ENCODE assay signal across 20 cellular contexts in genomic region chr3:179067839-179068238, GRCh38. TPM values are rescaled to one million over a fixed set of nuclear protein-coding genes. Genes with fewer than 3 reads are reported as not detected.
DNase-seq lines count a peak whose midpoint lies in the region; ATAC-seq, FAIRE-seq and TF ChIP-seq lines count a peak whose summit lies in the region.
"Had no signal": no experiment of that assay in that cellular context is flagged by ENCODE, and none has a peak within 500 bp of the region (broad histone marks: within the 10 kb centered on the region; RNA-seq: fewer than 3 reads in every experiment).

No MANE protein-coding gene starts in this region.

- in situ Hi-C loops in K562 (cut with MboI) = no loop called here

- H4K20me1 ChIP-seq in SK-N-SH (ENCODE audit: insufficient read depth) (peaks cover 7% of the 10 kb centered on the region; the same call in 1 of the 2 replicates), Loucy (ENCODE audit: insufficient read depth, low read length, poor library complexity, severe bottlenecking) (no peaks in the 10 kb centered on the region), K562 (replicated peaks; ENCODE audit: control insufficient read depth, insufficient read depth, low read length) (no peaks in the 10 kb centered on the region)

- no peak for TF ChIP-seq POLR2A in K562 (conservative IDR thresholded peaks at IDR 0.05)

- H3K9me2 ChIP-seq in SK-N-SH = no peaks in the 10 kb centered on the region
- no peaks in the 10 kb centered on the region for H3K9me2 ChIP-seq in Loucy (replicated peaks; ENCODE audit: low read depth, low read length)

- H3K4me2 ChIP-seq in SK-N-SH (peak overlapping the region; percentile 89; the same call in 1 of the 2 replicates), Loucy (ENCODE audit: low read depth, low read length, poor library complexity, severe bottlenecking) (peak overlapping the region; percentile 78), K562 (ENCODE audit: insufficient read depth, low read length) (no peak overlapping the region)
- H3K4me2 ChIP-seq: PC-9 had no signal

- BruUV-seq in K562 (replicated peaks; lab: Mats Ljungman, UMichigan) = no TSS peak

- H3K27ac ChIP-seq in SK-N-SH (ENCODE audit: low read depth in 2 of 2, low read length in 1 of 2) (peak overlapping the region in 1 of 2 experiments; percentile 61; a peak in 1 of 4 replicates), K562 (ENCODE audit: extremely low read depth, low read depth, low read length) (no peak overlapping the region)
- H3K27ac ChIP-seq: PC-9, tibial artery, VCaP had no signal

- H3K4me1 Mint-ChIP-seq in osteocyte (ENCODE audit: unreplicated experiment) = peaks cover 50% of the 10 kb centered on the region

- H2AFZ ChIP-seq in SK-N-SH (ENCODE audit: low read depth) = no peak overlapping the region
- no peak overlapping the region for H2AFZ ChIP-seq in Loucy (ENCODE audit: low read length)
- H2AFZ ChIP-seq in K562 (ENCODE audit: low read depth, low read length) = no peak overlapping the region
- H2AFZ ChIP-seq: PC-9 had no signal

- intact Hi-C loops in K562 (cut with micrococcal nuclease) = loop anchor here (2.0 kb wide), 2 partner anchors 33 to 493 kb away; no protein-coding TSS in a partner anchor

- no peaks in the 10 kb centered on the region for H3K27me3 ChIP-seq in SK-N-SH (ENCODE audit: insufficient read depth)
- H3K27me3 ChIP-seq in Loucy (ENCODE audit: insufficient read depth, low read length, poor library complexity, severe bottlenecking) = no peaks in the 10 kb centered on the region
- H3K27me3 ChIP-seq in K562 (ENCODE audit: control insufficient read depth in 2 of 2, insufficient read depth in 2 of 2, low read length in 2 of 2) = no peaks in the 10 kb centered on the region
- H3K27me3 ChIP-seq: tibial artery had no signal

- H3K27ac Mint-ChIP-seq in osteocyte (ENCODE audit: unreplicated experiment) = no peak overlapping the region
- H3K27ac Mint-ChIP-seq: natural killer cell treated with Interleukin-12 subunit alpha and Interleukin-12 subunit beta and Interleukin-15 and Interleukin-18, amount 100 ng/mL, for 72 hours had no signal

- no peak for FAIRE-seq in K562 (lab: Jason Lieb, UNC)
- FAIRE-seq: GM12891, GM19239 had no signal

- TF ChIP-seq RAD21 in SK-N-SH (IDR thresholded peaks at IDR 0.05; ENCODE audit: low read length) (no peak), K562 (CRISPR knock-in tag; conservative IDR thresholded peaks at IDR 0.05 in 1 of 2, IDR thresholded peaks at IDR 0.05 in 1 of 2) (no peak)

- H3K79me2 ChIP-seq in SK-N-SH (ENCODE audit: insufficient read depth) (peaks cover 86% of the 10 kb centered on the region), Loucy (ENCODE audit: insufficient read depth, low read length) (peaks cover 39% of the 10 kb centered on the region), K562 (ENCODE audit: control insufficient read depth, insufficient read depth, low read length) (peaks cover 24% of the 10 kb centered on the region; the same call in 2 of the 3 replicates)

- peak overlapping the region; percentile 51 for H3K4me3 Mint-ChIP-seq in osteocyte (ENCODE audit: unreplicated experiment)
- H3K4me3 Mint-ChIP-seq: natural killer cell treated with Interleukin-12 subunit alpha and Interleukin-12 subunit beta and Interleukin-15 and Interleukin-18, amount 100 ng/mL, for 72 hours had no signal

- peak; percentile 42 for DNase-seq in SK-N-SH
- no peak for DNase-seq in K562 (ENCODE audit: extremely low read depth in 1 of 4, low spot score in 3 of 4)
- DNase-seq in osteocyte (ENCODE audit: extremely low spot score, unreplicated experiment) = no peak
- no peak for DNase-seq in stimulated activated CD4-positive, alpha-beta T cell treated with anti-CD3 and anti-CD28 coated beads, Interleukin-4, amount 100 ng/mL, for 4 hours
- DNase-seq in stimulated activated naive CD4-positive, alpha-beta T cell (lab: John Stamatoyannopoulos, UW) = no peak
- DNase-seq: activated gamma-delta T cell treated with Interleukin-2 at 50 U/mL for 16 hours; left cardiac atrium; MV-4-11; NCI-H526 treated with DMSO at 0.1 percent for 48 hours; PC-9; stimulated activated naive CD8-positive, alpha-beta T cell treated with anti-CD3 and anti-CD28 coated beads, Interleukin-15, Interleukin-2, amounts not matched to agents 100 U/mL and 50 U/mL, for 24 hours; T-helper 2 cell; tibial artery had no signal

- CTCF ChIA-PET in SK-N-SH (lab: Yijun Ruan, JAX) = interaction anchor here (0.6 to 5.1 kb wide), 6 partner anchors 15 to 253 kb away, joined by 3 to 24 read pairs (median 18); no protein-coding TSS in a partner anchor
- CTCF ChIA-PET in K562 (lab: Yijun Ruan, JAX; ENCODE audit: low intra/inter-chr PET ratio) = interaction anchor here (2.8 kb wide), 1 partner anchor 248 kb away, joined by 25 read pairs; no protein-coding TSS in a partner anchor

- no peak overlapping the region for H3K9ac ChIP-seq in SK-N-SH
- no peak overlapping the region for H3K9ac ChIP-seq in Loucy (ENCODE audit: low read depth, low read length, poor library complexity, severe bottlenecking)
- no peak overlapping the region for H3K9ac ChIP-seq in K562 (ENCODE audit: insufficient read depth in 1 of 2, low read depth in 2 of 2, low read length in 2 of 2)

- H3K9me3 Mint-ChIP-seq in osteocyte (ENCODE audit: unreplicated experiment) = no peaks in the 10 kb centered on the region
- H3K9me3 Mint-ChIP-seq: natural killer cell treated with Interleukin-12 subunit alpha and Interleukin-12 subunit beta and Interleukin-15 and Interleukin-18, amount 100 ng/mL, for 72 hours had no signal

- POLR2A ChIA-PET in SK-N-SH (lab: Yijun Ruan, JAX) (no interaction called here), K562 (lab: Yijun Ruan, JAX) (no interaction called here)

- H3K9me1 ChIP-seq in K562 (ENCODE audit: control insufficient read depth, insufficient read depth, low read length) = no peaks in the 10 kb centered on the region

- peaks cover 35% of the 10 kb centered on the region for H3K36me3 Mint-ChIP-seq in osteocyte (ENCODE audit: unreplicated experiment)

- H3K36me3 ChIP-seq in SK-N-SH (replicated peaks in 1 of 2; ENCODE audit: control insufficient read depth in 1 of 2, insufficient read depth in 2 of 2, low read length in 1 of 2) (peaks cover 44% of the 10 kb centered on the region in 2 experiments), Loucy (ENCODE audit: insufficient read depth, low read length) (no peaks in the 10 kb centered on the region), K562 (ENCODE audit: control insufficient read depth, insufficient read depth, low read length) (peaks cover 16% of the 10 kb centered on the region; the same call in 2 of the 3 replicates)

- TF ChIP-seq CTCF in SK-N-SH (IDR thresholded peaks at IDR 0.05) (no peak), Loucy (conservative IDR thresholded peaks at IDR 0.05; ENCODE audit: low read length) (no peak), K562 (IDR thresholded peaks at IDR 0.05 in 2 of 3, conservative IDR thresholded peaks at IDR 0.05 in 1 of 3; ENCODE audit: insufficient read depth in 2 of 3, low read depth in 1 of 3, low read length in 3 of 3) (no peak), osteocyte (IDR thresholded peaks at IDR 0.05) (no peak)

- H3K9me3 ChIP-seq in SK-N-SH (no peaks in the 10 kb centered on the region), Loucy (ENCODE audit: insufficient read depth, low read depth, low read length) (no peaks in the 10 kb centered on the region), K562 (replicated peaks; ENCODE audit: control insufficient read depth, insufficient read depth, low read depth, low read length) (no peaks in the 10 kb centered on the region)
- H3K9me3 ChIP-seq: tibial artery had no signal

- H3K4me1 ChIP-seq in SK-N-SH (ENCODE audit: control insufficient read depth in 1 of 2, insufficient read depth in 2 of 2, low read depth in 1 of 2, low read length in 1 of 2) (peaks cover 4 to 18% of the 10 kb centered on the region in 2 experiments; a peak in 3 of 4 replicates), Loucy (ENCODE audit: insufficient read depth, low read length, poor library complexity, severe bottlenecking) (peaks cover 31% of the 10 kb centered on the region), K562 (replicated peaks in 1 of 2; ENCODE audit: control insufficient read depth in 2 of 2, insufficient read depth in 2 of 2, low read length in 2 of 2) (peaks cover 5 to 17% of the 10 kb centered on the region in 2 experiments; a peak in 3 of 5 replicates)

- WGBS in SK-N-SH (ENCODE audit: low lambda C conversion rate) = 55% methylated on average over 4 of the region's 4 CpGs
- WGBS in K562 (ENCODE audit: insufficient coverage, low coverage, missing lambda C conversion rate) = 42% methylated on average over 4 of the region's 4 CpGs

- H3K27me3 Mint-ChIP-seq in osteocyte (ENCODE audit: unreplicated experiment) = no peaks in the 10 kb centered on the region
- H3K27me3 Mint-ChIP-seq: natural killer cell treated with Interleukin-12 subunit alpha and Interleukin-12 subunit beta and Interleukin-15 and Interleukin-18, amount 100 ng/mL, for 72 hours had no signal

- H3F3A ChIP-seq in SK-N-SH (replicated peaks; ENCODE audit: insufficient read depth) = no peaks in the 10 kb centered on the region
- H3F3A ChIP-seq in Loucy (ENCODE audit: low read depth) = no peaks in the 10 kb centered on the region

- H3K4me3 ChIP-seq in SK-N-SH (ENCODE audit: low read depth in 2 of 2, low read length in 1 of 2) (no peak overlapping the region), Loucy (ENCODE audit: low read length, poor library complexity, severe bottlenecking) (peak overlapping the region; percentile 14), K562 (no peak overlapping the region)
- H3K4me3 ChIP-seq: PC-9, tibial artery had no signal

- ATAC-seq in SK-N-SH treated with all-trans-retinoic acid at 6 μM for 48 hours (no peak), K562 (no peak), GM18870 (IDR thresholded peaks at IDR 0.05; ENCODE audit: unreplicated experiment) (no peak)
- ATAC-seq: left cardiac atrium; natural killer cell treated with Interleukin-12 subunit alpha and Interleukin-12 subunit beta and Interleukin-15 and Interleukin-18, amount 100 ng/mL, for 72 hours; stimulated activated naive CD8-positive, alpha-beta T cell treated with anti-CD3 and anti-CD28 coated beads, Interleukin-15, Interleukin-2, amounts not matched to agents 100 U/mL and 50 U/mL, for 24 hours had no signal

- TF ChIP-seq EP300 in SK-N-SH (IDR thresholded peaks at IDR 0.05; ENCODE audit: borderline replicate concordance in 1 of 2, low read depth in 1 of 2, low read length in 1 of 2) (no peak), K562 (IDR thresholded peaks at IDR 0.05; ENCODE audit: low read length) (no peak)

RNA-seq across cellular contexts. Expression of gene ZMAT3, which starts 3.8 kb away (rescaled TPM):
- polyA plus RNA-seq in SK-N-SH (2012; rRNA removed) (11.9 and 17.8 TPM in 2 replicates), K562 (2011; rRNA removed) (4.5 and 4.8 TPM in 2 replicates), K562 (2014; fragmentation: Illumina TruSeq; extraction: Trizol) (3.6 and 3.9 TPM in 2 replicates), K562 (2014; fragmentation: Nextera tagmentation; extraction: Ambion mirVana) (1 to 10 TPM in 1 of 2 experiments, under 1 TPM in 1; 0.87 to 1.2 TPM), K562 (2014; rRNA removed) (1.8 and 2.6 TPM in 2 replicates)
- polyA plus RNA-seq in SK-N-SH (2012; cell fraction: cytosol; rRNA removed) = 17.1 and 18.3 TPM in 2 replicates
- 7.7 and 11.5 TPM in 2 replicates for polyA plus RNA-seq in SK-N-SH (2012; cell fraction: nucleus; rRNA removed)
- 4.6 and 8.5 TPM in 2 replicates for total RNA-seq in K562 (2011; cell fraction: chromatin; rRNA removed; ENCODE audit: low replicate concordance)
- 5.2 and 5.5 TPM in 2 replicates for total RNA-seq in K562 (2011; cell fraction: nucleolus; rRNA removed)
- 4.4 and 8.9 TPM in 2 replicates for total RNA-seq in K562 (2011; cell fraction: nucleoplasm; rRNA removed)
- total RNA-seq in K562 (2014; rRNA removed) (1.3 and 1.6 TPM in 2 replicates), K562 (2014; rRNA removed; fragmentation: Illumina TruSeq; extraction: Trizol) (4.1 and 4.3 TPM in 2 replicates), K562 (2015; rRNA removed; fragmentation: Illumina TruSeq; extraction: Trizol) (4.0 and 4.3 TPM in 2 replicates), K562 (2021) (5.1 and 6.5 TPM in 2 replicates), osteocyte (96.9 and 99.0 TPM in 2 replicates)
- polyA plus RNA-seq in K562 (2011; cell fraction: cytosol; rRNA removed) = 2.3 and 2.8 TPM in 2 replicates
- polyA plus RNA-seq in K562 (2011; cell fraction: nucleus; rRNA removed) = 1.8 and 3.4 TPM in 2 replicates
- 3.5 and 4.5 TPM in 2 replicates for polyA plus RNA-seq in K562 (2012)
- 11.3 and 12.6 TPM in 2 replicates for polyA minus RNA-seq in K562 (2011; rRNA and poly(A)+ RNA removed)
- polyA minus RNA-seq in K562 (2011; cell fraction: cytosol; rRNA and poly(A)+ RNA removed) = 7.2 and 9.5 TPM in 2 replicates
- polyA minus RNA-seq in K562 (2011; cell fraction: nucleus; rRNA and poly(A)+ RNA removed) = 3.5 and 4.1 TPM in 2 replicates

Comparison
In these comparisons a context has a peak if more than half of its experiments do, and no peak if none do; other contexts are left out.
1. Of the 27 proteins assayed by ChIP-seq in both K562 and SK-N-SH: peak only in K562: none; only in SK-N-SH: MXI1; in both: NFIC; in neither: 25.